In the genomic region with DNA sequence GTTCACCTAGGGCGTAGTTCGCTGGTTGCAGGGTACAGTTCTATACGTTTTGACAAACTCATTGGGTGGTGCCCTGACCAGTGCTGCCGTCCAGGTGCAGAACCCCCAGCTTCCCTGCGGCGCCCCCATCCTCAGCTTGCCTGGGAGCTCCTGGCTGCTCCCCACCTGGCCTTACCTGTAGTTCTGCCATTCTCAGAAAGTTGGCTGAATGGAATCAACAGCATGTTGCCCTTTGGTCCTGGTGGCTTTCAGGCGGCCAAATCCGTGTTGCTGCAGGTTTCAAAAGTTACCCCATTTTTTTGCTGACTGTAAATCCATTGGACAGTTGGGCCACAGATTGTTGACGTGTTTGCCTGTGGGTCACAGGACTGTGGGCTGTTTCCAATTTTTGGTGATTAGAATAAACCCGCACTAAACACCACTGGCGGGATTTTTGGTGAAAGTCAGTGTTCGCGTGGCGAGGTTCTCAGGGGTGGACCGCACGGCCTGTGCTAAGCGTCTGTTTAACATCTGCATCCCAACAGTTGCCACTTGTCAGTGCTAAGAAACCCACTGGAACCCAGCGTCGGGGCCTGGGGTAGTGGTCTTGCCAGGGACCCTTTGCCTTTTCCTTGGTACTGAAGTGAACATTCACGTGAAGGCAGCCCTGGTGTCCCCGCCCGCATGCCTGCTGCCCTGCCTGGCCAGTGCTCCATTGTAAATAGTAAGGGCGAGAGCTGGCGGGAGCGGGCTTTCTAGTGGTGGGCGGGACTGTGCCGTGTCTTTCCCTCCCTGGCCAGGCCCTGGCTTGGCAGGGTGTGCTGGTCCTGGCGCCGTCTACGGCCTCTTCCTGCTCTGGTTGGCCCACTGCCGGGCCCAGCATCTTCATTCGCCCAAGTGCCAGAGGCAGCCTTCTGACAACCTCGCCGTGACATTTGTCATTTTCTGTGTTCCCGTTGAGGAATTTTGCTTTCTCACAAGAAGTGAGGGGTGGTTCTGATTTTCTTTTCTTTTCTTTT, we compare ENCODE assay signal across 1 cellular context.
TF ChIP-seq lines count a peak whose summit lies in the region.

No MANE protein-coding gene starts in this region.

TF ChIP-seq in HepG2, 621 proteins besides CTCF, POLR2A, EP300 and RAD21 (continued from another document and continues in another):
- TF ChIP-seq, protein P1, sequence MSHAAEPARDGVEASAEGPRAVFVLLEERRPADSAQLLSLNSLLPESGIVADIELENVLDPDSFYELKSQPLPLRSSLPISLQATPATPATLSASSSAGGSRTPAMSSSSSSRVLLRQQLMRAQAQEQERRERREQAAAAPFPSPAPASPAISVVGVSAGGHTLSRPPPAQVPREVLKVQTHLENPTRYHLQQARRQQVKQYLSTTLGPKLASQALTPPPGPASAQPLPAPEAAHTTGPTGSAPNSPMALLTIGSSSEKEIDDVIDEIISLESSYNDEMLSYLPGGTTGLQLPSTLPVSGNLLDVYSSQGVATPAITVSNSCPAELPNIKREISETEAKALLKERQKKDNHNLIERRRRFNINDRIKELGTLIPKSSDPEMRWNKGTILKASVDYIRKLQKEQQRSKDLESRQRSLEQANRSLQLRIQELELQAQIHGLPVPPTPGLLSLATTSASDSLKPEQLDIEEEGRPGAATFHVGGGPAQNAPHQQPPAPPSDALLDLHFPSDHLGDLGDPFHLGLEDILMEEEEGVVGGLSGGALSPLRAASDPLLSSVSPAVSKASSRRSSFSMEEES (CRISPR knock-in tag; IDR thresholded peaks at IDR 0.05): no peak
- TF ChIP-seq ZNF747 (CRISPR knock-in tag; IDR thresholded peaks at IDR 0.05; ENCODE audit: borderline replicate concordance) (no peak), ZNF563 (CRISPR knock-in tag; IDR thresholded peaks at IDR 0.05) (no peak; the same call in 1 of the 2 replicates), CCDC6 (CRISPR knock-in tag; IDR thresholded peaks at IDR 0.05) (no peak), ZNF556 (CRISPR knock-in tag; IDR thresholded peaks at IDR 0.05; ENCODE audit: borderline replicate concordance) (no peak), ZFAT (CRISPR knock-in tag; conservative IDR thresholded peaks at IDR 0.05) (no peak), ARNT (IDR thresholded peaks at IDR 0.05) (no peak), ZNF317 (CRISPR knock-in tag; IDR thresholded peaks at IDR 0.05) (no peak), ZNF256 (CRISPR knock-in tag; conservative IDR thresholded peaks at IDR 0.05) (no peak), ZNF780A (CRISPR knock-in tag; IDR thresholded peaks at IDR 0.05) (no peak), ZNF674 (CRISPR knock-in tag; IDR thresholded peaks at IDR 0.05; ENCODE audit: low read depth) (no peak), ZSCAN12 (CRISPR knock-in tag; IDR thresholded peaks at IDR 0.05) (no peak), REPIN1 (CRISPR knock-in tag; IDR thresholded peaks at IDR 0.05; ENCODE audit: borderline replicate concordance, low read depth) (no peak), ZNF737 (CRISPR knock-in tag; IDR thresholded peaks at IDR 0.05; ENCODE audit: borderline replicate concordance) (no peak), TP53 (CRISPR knock-in tag; conservative IDR thresholded peaks at IDR 0.05) (no peak), CAMTA2 (CRISPR knock-in tag; IDR thresholded peaks at IDR 0.05; ENCODE audit: borderline replicate concordance) (no peak), ZFYVE20 (CRISPR knock-in tag; IDR thresholded peaks at IDR 0.05; ENCODE audit: borderline replicate concordance, low read depth) (no peak), ZNF337 (CRISPR knock-in tag; IDR thresholded peaks at IDR 0.05; ENCODE audit: borderline replicate concordance, low read depth) (no peak), ARNT2 (CRISPR knock-in tag; IDR thresholded peaks at IDR 0.05; ENCODE audit: low read depth) (no peak; the same call in none of the 2 replicates), CBX5 (CRISPR knock-in tag; IDR thresholded peaks at IDR 0.05; ENCODE audit: borderline replicate concordance) (no peak; the same call in 1 of the 2 replicates), XRCC5 (optimal IDR thresholded peaks at IDR 0.05; ENCODE audit: low read length) (no peak), ZNF253 (CRISPR knock-in tag; IDR thresholded peaks at IDR 0.05; ENCODE audit: borderline replicate concordance) (no peak), SMAD9 (CRISPR knock-in tag; IDR thresholded peaks at IDR 0.05) (no peak), NFKBIZ (CRISPR knock-in tag; IDR thresholded peaks at IDR 0.05) (no peak), SUZ12 (IDR thresholded peaks at IDR 0.05; ENCODE audit: low read depth, low read length) (no peak), MAFF (IDR thresholded peaks at IDR 0.05; ENCODE audit: low read depth, low read length) (peak; percentile 54), MAFG (CRISPR knock-in tag; IDR thresholded peaks at IDR 0.05) (no peak), EEA1 (CRISPR knock-in tag; IDR thresholded peaks at IDR 0.05; ENCODE audit: borderline replicate concordance) (no peak; the same call in 1 of the 2 replicates), ZNF644 (CRISPR knock-in tag; IDR thresholded peaks at IDR 0.05; ENCODE audit: low read depth) (no peak), ZFP62 (CRISPR knock-in tag; IDR thresholded peaks at IDR 0.05) (0 out of 2 replicates have a peak, but pooled peaks have one; percentile 34), BORCS8-MEF2B (CRISPR knock-in tag; IDR thresholded peaks at IDR 0.05) (no peak), ZNF282 (IDR thresholded peaks at IDR 0.05; ENCODE audit: partially characterized antibody) (no peak), ZNF816 (CRISPR knock-in tag; IDR thresholded peaks at IDR 0.05; ENCODE audit: borderline replicate concordance) (peak; percentile 81; the same call in 1 of the 2 replicates), ZC3H4 (CRISPR knock-in tag; IDR thresholded peaks at IDR 0.05; ENCODE audit: borderline replicate concordance) (no peak), ZNF766 (CRISPR knock-in tag; IDR thresholded peaks at IDR 0.05; ENCODE audit: borderline replicate concordance) (peak; percentile 25; the same call in 1 of the 2 replicates), ZNF839 (CRISPR knock-in tag; IDR thresholded peaks at IDR 0.05; ENCODE audit: borderline replicate concordance) (no peak), GATA4 (IDR thresholded peaks at IDR 0.05; ENCODE audit: borderline replicate concordance, low read depth) (no peak), ELF3 (CRISPR knock-in tag; IDR thresholded peaks at IDR 0.05) (peak; percentile 13; the same call in 1 of the 2 replicates), MBD4 (IDR thresholded peaks at IDR 0.05; ENCODE audit: borderline replicate concordance, low read length) (no peak), AGO2 (optimal IDR thresholded peaks at IDR 0.05; ENCODE audit: low read depth, low read length) (peak; percentile 73), ATM (IDR thresholded peaks at IDR 0.05; ENCODE audit: borderline replicate concordance) (no peak), ETV6 (CRISPR knock-in tag; conservative IDR thresholded peaks at IDR 0.05) (no peak), ZBTB20 (CRISPR knock-in tag; IDR thresholded peaks at IDR 0.05; ENCODE audit: borderline replicate concordance, low read depth) (no peak), CENPT (CRISPR knock-in tag; IDR thresholded peaks at IDR 0.05; ENCODE audit: low read depth) (no peak), KLF11 (CRISPR knock-in tag; IDR thresholded peaks at IDR 0.05) (no peak), PLRG1 (conservative IDR thresholded peaks at IDR 0.05) (no peak)
- TF ChIP-seq, protein P2, sequence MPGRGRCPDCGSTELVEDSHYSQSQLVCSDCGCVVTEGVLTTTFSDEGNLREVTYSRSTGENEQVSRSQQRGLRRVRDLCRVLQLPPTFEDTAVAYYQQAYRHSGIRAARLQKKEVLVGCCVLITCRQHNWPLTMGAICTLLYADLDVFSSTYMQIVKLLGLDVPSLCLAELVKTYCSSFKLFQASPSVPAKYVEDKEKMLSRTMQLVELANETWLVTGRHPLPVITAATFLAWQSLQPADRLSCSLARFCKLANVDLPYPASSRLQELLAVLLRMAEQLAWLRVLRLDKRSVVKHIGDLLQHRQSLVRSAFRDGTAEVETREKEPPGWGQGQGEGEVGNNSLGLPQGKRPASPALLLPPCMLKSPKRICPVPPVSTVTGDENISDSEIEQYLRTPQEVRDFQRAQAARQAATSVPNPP (CRISPR knock-in tag; IDR thresholded peaks at IDR 0.05): no peak
- TF ChIP-seq, protein P3, sequence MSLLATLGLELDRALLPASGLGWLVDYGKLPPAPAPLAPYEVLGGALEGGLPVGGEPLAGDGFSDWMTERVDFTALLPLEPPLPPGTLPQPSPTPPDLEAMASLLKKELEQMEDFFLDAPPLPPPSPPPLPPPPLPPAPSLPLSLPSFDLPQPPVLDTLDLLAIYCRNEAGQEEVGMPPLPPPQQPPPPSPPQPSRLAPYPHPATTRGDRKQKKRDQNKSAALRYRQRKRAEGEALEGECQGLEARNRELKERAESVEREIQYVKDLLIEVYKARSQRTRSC (CRISPR knock-in tag; IDR thresholded peaks at IDR 0.05; ENCODE audit: low read depth): no peak
- TF ChIP-seq, protein P4, sequence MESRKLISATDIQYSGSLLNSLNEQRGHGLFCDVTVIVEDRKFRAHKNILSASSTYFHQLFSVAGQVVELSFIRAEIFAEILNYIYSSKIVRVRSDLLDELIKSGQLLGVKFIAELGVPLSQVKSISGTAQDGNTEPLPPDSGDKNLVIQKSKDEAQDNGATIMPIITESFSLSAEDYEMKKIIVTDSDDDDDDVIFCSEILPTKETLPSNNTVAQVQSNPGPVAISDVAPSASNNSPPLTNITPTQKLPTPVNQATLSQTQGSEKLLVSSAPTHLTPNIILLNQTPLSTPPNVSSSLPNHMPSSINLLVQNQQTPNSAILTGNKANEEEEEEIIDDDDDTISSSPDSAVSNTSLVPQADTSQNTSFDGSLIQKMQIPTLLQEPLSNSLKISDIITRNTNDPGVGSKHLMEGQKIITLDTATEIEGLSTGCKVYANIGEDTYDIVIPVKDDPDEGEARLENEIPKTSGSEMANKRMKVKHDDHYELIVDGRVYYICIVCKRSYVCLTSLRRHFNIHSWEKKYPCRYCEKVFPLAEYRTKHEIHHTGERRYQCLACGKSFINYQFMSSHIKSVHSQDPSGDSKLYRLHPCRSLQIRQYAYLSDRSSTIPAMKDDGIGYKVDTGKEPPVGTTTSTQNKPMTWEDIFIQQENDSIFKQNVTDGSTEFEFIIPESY (CRISPR knock-in tag; IDR thresholded peaks at IDR 0.05): no peak
- TF ChIP-seq, protein P5, sequence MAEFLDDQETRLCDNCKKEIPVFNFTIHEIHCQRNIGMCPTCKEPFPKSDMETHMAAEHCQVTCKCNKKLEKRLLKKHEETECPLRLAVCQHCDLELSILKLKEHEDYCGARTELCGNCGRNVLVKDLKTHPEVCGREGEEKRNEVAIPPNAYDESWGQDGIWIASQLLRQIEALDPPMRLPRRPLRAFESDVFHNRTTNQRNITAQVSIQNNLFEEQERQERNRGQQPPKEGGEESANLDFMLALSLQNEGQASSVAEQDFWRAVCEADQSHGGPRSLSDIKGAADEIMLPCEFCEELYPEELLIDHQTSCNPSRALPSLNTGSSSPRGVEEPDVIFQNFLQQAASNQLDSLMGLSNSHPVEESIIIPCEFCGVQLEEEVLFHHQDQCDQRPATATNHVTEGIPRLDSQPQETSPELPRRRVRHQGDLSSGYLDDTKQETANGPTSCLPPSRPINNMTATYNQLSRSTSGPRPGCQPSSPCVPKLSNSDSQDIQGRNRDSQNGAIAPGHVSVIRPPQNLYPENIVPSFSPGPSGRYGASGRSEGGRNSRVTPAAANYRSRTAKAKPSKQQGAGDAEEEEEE (CRISPR knock-in tag; IDR thresholded peaks at IDR 0.05; ENCODE audit: borderline replicate concordance): no peak
- TF ChIP-seq, protein P6, sequence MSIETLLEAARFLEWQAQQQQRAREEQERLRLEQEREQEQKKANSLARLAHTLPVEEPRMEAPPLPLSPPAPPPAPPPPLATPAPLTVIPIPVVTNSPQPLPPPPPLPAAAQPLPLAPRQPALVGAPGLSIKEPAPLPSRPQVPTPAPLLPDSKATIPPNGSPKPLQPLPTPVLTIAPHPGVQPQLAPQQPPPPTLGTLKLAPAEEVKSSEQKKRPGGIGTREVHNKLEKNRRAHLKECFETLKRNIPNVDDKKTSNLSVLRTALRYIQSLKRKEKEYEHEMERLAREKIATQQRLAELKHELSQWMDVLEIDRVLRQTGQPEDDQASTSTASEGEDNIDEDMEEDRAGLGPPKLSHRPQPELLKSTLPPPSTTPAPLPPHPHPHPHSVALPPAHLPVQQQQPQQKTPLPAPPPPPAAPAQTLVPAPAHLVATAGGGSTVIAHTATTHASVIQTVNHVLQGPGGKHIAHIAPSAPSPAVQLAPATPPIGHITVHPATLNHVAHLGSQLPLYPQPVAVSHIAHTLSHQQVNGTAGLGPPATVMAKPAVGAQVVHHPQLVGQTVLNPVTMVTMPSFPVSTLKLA (IDR thresholded peaks at IDR 0.05): 0 out of 2 replicates have a peak, but pooled peaks have one; percentile 32
- TF ChIP-seq, protein P7, sequence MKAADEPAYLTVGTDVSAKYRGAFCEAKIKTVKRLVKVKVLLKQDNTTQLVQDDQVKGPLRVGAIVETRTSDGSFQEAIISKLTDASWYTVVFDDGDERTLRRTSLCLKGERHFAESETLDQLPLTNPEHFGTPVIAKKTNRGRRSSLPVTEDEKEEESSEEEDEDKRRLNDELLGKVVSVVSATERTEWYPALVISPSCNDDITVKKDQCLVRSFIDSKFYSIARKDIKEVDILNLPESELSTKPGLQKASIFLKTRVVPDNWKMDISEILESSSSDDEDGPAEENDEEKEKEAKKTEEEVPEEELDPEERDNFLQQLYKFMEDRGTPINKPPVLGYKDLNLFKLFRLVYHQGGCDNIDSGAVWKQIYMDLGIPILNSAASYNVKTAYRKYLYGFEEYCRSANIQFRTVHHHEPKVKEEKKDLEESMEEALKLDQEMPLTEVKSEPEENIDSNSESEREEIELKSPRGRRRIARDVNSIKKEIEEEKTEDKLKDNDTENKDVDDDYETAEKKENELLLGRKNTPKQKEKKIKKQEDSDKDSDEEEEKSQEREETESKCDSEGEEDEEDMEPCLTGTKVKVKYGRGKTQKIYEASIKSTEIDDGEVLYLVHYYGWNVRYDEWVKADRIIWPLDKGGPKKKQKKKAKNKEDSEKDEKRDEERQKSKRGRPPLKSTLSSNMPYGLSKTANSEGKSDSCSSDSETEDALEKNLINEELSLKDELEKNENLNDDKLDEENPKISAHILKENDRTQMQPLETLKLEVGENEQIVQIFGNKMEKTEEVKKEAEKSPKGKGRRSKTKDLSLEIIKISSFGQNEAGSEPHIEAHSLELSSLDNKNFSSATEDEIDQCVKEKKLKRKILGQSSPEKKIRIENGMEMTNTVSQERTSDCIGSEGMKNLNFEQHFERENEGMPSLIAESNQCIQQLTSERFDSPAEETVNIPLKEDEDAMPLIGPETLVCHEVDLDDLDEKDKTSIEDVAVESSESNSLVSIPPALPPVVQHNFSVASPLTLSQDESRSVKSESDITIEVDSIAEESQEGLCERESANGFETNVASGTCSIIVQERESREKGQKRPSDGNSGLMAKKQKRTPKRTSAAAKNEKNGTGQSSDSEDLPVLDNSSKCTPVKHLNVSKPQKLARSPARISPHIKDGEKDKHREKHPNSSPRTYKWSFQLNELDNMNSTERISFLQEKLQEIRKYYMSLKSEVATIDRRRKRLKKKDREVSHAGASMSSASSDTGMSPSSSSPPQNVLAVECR (CRISPR knock-in tag; IDR thresholded peaks at IDR 0.05; ENCODE audit: borderline replicate concordance): peak; percentile 70
- TF ChIP-seq, protein P8, sequence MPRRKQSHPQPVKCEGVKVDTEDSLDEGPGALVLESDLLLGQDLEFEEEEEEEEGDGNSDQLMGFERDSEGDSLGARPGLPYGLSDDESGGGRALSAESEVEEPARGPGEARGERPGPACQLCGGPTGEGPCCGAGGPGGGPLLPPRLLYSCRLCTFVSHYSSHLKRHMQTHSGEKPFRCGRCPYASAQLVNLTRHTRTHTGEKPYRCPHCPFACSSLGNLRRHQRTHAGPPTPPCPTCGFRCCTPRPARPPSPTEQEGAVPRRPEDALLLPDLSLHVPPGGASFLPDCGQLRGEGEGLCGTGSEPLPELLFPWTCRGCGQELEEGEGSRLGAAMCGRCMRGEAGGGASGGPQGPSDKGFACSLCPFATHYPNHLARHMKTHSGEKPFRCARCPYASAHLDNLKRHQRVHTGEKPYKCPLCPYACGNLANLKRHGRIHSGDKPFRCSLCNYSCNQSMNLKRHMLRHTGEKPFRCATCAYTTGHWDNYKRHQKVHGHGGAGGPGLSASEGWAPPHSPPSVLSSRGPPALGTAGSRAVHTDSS (CRISPR knock-in tag; conservative IDR thresholded peaks at IDR 0.05): no peak
